ENCODE assay signal across 1 cellular context in the genomic region with DNA sequence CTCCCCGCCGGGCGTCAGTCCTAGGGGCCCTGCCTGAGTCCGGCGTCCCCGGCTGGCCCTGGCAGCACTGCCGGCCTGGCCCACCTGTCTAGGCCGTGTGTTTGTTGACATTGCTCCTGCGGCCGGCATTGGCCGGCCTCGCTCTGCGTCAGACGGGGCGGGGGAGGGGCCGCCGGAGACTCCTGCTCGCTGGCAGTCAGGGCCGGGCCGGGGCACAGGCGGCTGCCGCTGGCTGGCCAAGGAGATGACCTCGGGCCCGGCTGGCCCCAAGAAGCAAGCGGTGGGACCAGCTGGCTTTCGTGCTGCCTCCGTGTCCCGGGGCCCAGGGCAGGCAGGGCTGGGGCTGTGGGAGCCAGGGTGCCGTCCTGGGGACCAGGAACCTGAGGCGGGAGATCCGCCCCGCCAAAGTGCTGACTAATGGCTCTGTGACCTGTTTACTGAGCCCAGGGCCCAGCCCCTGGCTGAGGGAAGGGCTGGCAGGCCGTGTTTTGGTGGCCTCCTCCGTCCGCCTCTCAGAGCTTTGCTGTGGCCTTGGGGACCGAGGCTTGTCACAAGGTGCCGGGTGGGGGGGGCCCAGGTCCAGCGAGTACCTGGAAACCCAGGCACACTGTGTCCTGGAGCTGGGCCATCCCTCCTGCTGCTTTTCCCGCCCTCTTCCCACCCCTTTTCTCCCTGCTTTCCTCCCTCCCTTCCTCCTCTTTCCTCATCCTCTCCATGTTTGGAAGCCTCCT.
TF ChIP-seq lines count a peak whose summit lies in the region.

No MANE protein-coding gene starts in this region.

TF ChIP-seq in GM12878, 131 proteins besides CTCF, POLR2A, EP300 and RAD21:
- TF ChIP-seq FOXK2 (IDR thresholded peaks at IDR 0.05) (peak; percentile 67; the same call in 1 of the 2 replicates), CREM (IDR thresholded peaks at IDR 0.05; ENCODE audit: low read depth) (peak; percentile 72), CHD2 (IDR thresholded peaks at IDR 0.05; ENCODE audit: borderline replicate concordance, low read depth, low read length) (peak; percentile 38; the same call in 1 of the 2 replicates), CEBPB (IDR thresholded peaks at IDR 0.05; ENCODE audit: borderline replicate concordance in 1 of 2, low read depth in 2 of 2, low read length in 2 of 2) (no peak), SIN3A (IDR thresholded peaks at IDR 0.05; ENCODE audit: low read depth, low read length) (peak; percentile 58; the same call in 1 of the 2 replicates), IKZF1 (conservative IDR thresholded peaks at IDR 0.05) (peak; percentile 26; the same call in 1 of the 2 replicates), BCLAF1 (IDR thresholded peaks at IDR 0.05) (no peak), MAX (IDR thresholded peaks at IDR 0.05; ENCODE audit: low read depth, low read length) (peak; percentile 64), ZNF274 (IDR thresholded peaks at IDR 0.05; ENCODE audit: insufficient read depth, insufficient read length) (no peak), CREB1 (IDR thresholded peaks at IDR 0.05; ENCODE audit: low read depth) (peak; percentile 77), TCF3 (IDR thresholded peaks at IDR 0.05; ENCODE audit: borderline replicate concordance, insufficient read depth, low read depth, low read length) (0 out of 2 replicates have a peak, but pooled peaks have one; percentile 39), BHLHE40 (IDR thresholded peaks at IDR 0.05; ENCODE audit: borderline replicate concordance in 1 of 2, low read depth in 2 of 2, low read length in 1 of 2) (peak in 1 of 2 experiments; percentile 27; a peak in 1 of 4 replicates), IRF5 (IDR thresholded peaks at IDR 0.05; ENCODE audit: borderline replicate concordance) (no peak), TCF12 (IDR thresholded peaks at IDR 0.05; ENCODE audit: low read depth, low read length) (0 out of 2 replicates have a peak, but pooled peaks have one; percentile 42), ZNF687 (IDR thresholded peaks at IDR 0.05) (peak; percentile 67), TBL1XR1 (IDR thresholded peaks at IDR 0.05; ENCODE audit: low read depth, low read length) (no peak)
- TF ChIP-seq, protein P1, sequence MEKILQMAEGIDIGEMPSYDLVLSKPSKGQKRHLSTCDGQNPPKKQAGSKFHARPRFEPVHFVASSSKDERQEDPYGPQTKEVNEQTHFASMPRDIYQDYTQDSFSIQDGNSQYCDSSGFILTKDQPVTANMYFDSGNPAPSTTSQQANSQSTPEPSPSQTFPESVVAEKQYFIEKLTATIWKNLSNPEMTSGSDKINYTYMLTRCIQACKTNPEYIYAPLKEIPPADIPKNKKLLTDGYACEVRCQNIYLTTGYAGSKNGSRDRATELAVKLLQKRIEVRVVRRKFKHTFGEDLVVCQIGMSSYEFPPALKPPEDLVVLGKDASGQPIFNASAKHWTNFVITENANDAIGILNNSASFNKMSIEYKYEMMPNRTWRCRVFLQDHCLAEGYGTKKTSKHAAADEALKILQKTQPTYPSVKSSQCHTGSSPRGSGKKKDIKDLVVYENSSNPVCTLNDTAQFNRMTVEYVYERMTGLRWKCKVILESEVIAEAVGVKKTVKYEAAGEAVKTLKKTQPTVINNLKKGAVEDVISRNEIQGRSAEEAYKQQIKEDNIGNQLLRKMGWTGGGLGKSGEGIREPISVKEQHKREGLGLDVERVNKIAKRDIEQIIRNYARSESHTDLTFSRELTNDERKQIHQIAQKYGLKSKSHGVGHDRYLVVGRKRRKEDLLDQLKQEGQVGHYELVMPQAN (conservative IDR thresholded peaks at IDR 0.05) = peak; percentile 91
